In the genomic region with DNA sequence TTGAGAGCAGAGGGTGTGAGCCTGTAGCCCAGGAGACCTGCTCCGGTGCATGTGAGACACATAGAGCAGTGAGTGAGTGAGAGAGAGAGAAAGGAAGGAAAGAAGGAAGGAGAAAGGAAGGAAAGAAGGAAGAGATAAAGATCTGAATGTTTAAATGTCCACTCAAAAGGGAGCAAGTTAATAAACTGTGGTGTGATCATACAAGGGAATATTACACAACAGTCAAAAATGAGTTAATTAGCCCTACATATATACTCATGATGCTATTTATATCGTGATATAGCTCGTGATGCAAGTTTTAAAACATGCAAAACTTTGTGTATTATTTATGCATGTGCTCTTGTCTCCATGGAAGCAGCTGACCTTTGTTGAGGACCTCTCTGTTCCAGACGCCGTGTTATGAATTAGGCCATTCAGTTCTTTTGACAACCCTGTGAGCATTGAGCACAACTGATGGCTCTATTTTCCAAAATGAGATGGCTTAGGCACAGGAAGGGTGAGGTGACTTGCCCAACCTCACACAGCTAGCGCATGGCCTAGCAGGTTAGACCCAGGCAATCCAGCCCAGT, we compare ENCODE assay signal across 18 cellular contexts.
DNase-seq lines count a peak whose midpoint lies in the region; ATAC-seq, FAIRE-seq and TF ChIP-seq lines count a peak whose summit lies in the region.
"Had no signal": no experiment of that assay in that cellular context is flagged by ENCODE, and none has a peak within 500 bp of the region (broad histone marks: within the 10 kb centered on the region; RNA-seq: fewer than 3 reads in every experiment).

No MANE protein-coding gene starts in this region.

- H3K79me2 ChIP-seq in GM23248 (ENCODE audit: insufficient read depth): no peaks in the 10 kb centered on the region
- H3K79me2 ChIP-seq in K562 (ENCODE audit: control insufficient read depth, insufficient read depth, low read length): no peaks in the 10 kb centered on the region

- ATAC-seq in K562 (no peak), gastroesophageal sphincter (no peak), HG03342 (IDR thresholded peaks at IDR 0.05; ENCODE audit: unreplicated experiment) (no peak), HG03354 (IDR thresholded peaks at IDR 0.05; ENCODE audit: poor library complexity, severe bottlenecking, unreplicated experiment) (no peak)
- ATAC-seq: A549; CD8-positive, alpha-beta T cell; Panc1 had no signal

- intact Hi-C loops in K562 (cut with micrococcal nuclease): no loop called here
- intact Hi-C loops in sigmoid colon (cut with DNase I): loop anchor here (10.0 kb wide), 1 partner anchor 451 kb away; no protein-coding TSS in a partner anchor

- H3K27ac ChIP-seq in GM23248 (no peak overlapping the region), K562 (ENCODE audit: extremely low read depth, low read depth, low read length) (no peak overlapping the region), gastroesophageal sphincter (peak overlapping the region in 3 of 4 donors; percentile 40 to 91 (median 46)), sigmoid colon (peak overlapping the region in 3 of 4 donors; percentile 28 to 99 (median 92))
- H3K27ac ChIP-seq: A549, BLaER1, SK-N-MC had no signal

- peak; percentile 35 for DNase-seq in GM23248
- no peak for DNase-seq in K562 (ENCODE audit: extremely low read depth in 1 of 4, low spot score in 3 of 4)
- DNase-seq in sigmoid colon: no peak
- DNase-seq in MV-4-11 (lab: John Stamatoyannopoulos, UW): no peak
- DNase-seq: CD8-positive, alpha-beta T cell; HFFc6; Kasumi-1; MG63; NCI-H1105 treated with DMSO at 0.1 percent for 48 hours; NCI-H1694 treated with DMSO at 0.1 percent for 48 hours had no signal

- TF ChIP-seq EP300 in K562 (IDR thresholded peaks at IDR 0.05; ENCODE audit: low read length): no peak
- no peak for TF ChIP-seq EP300 in gastroesophageal sphincter (IDR thresholded peaks at IDR 0.05)
- no peak for TF ChIP-seq EP300 in sigmoid colon (IDR thresholded peaks at IDR 0.05)

- CTCF ChIA-PET in K562 (lab: Yijun Ruan, JAX; ENCODE audit: low intra/inter-chr PET ratio): no interaction called here

- TF ChIP-seq CTCF in K562 (IDR thresholded peaks at IDR 0.05 in 2 of 3, conservative IDR thresholded peaks at IDR 0.05 in 1 of 3; ENCODE audit: insufficient read depth in 2 of 3, low read depth in 1 of 3, low read length in 3 of 3) (no peak), gastroesophageal sphincter (IDR thresholded peaks at IDR 0.05) (no peak), sigmoid colon (IDR thresholded peaks at IDR 0.05) (no peak)

- TF ChIP-seq RAD21 in K562 (CRISPR knock-in tag; conservative IDR thresholded peaks at IDR 0.05 in 1 of 2, IDR thresholded peaks at IDR 0.05 in 1 of 2): no peak

- no peak overlapping the region for H3K4me3 ChIP-seq in GM23248
- no peak overlapping the region for H3K4me3 ChIP-seq in K562
- no peak overlapping the region for H3K4me3 ChIP-seq in gastroesophageal sphincter
- H3K4me3 ChIP-seq in sigmoid colon: no peak overlapping the region
- H3K4me3 ChIP-seq: A549, BLaER1, MG63, SK-N-MC had no signal

- H3K9ac ChIP-seq in GM23248: no peak overlapping the region
- H3K9ac ChIP-seq in K562 (ENCODE audit: insufficient read depth in 1 of 2, low read depth in 2 of 2, low read length in 2 of 2): no peak overlapping the region
- H3K9ac ChIP-seq: BLaER1 had no signal

- H2AFZ ChIP-seq in GM23248 (no peak overlapping the region), K562 (ENCODE audit: low read depth, low read length) (no peak overlapping the region)

- H3F3A ChIP-seq in GM23248 (ENCODE audit: insufficient read depth): no peaks in the 10 kb centered on the region

- H3K9me3 ChIP-seq in GM23248 (ENCODE audit: low read depth): no peaks in the 10 kb centered on the region
- no peaks in the 10 kb centered on the region for H3K9me3 ChIP-seq in K562 (replicated peaks; ENCODE audit: control insufficient read depth, insufficient read depth, low read depth, low read length)
- no peaks in the 10 kb centered on the region for H3K9me3 ChIP-seq in gastroesophageal sphincter
- no peaks in the 10 kb centered on the region for H3K9me3 ChIP-seq in sigmoid colon
- H3K9me3 ChIP-seq: A549, BLaER1, MG63 had no signal

- no peaks in the 10 kb centered on the region for H3K9me2 ChIP-seq in GM23248 (ENCODE audit: insufficient read depth)

- H3K4me1 ChIP-seq in GM23248 (ENCODE audit: insufficient read depth) (no peaks in the 10 kb centered on the region), K562 (replicated peaks in 1 of 2; ENCODE audit: control insufficient read depth in 2 of 2, insufficient read depth in 2 of 2, low read length in 2 of 2) (peaks cover 0 to 21% of the 10 kb centered on the region in 2 experiments; a peak in 2 of 5 replicates), gastroesophageal sphincter (peaks cover 0 to 36% (median 15%) of the 10 kb centered on the region in 3 donors), sigmoid colon (peaks cover 0 to 60% (median 40%) of the 10 kb centered on the region in 4 donors)
- H3K4me1 ChIP-seq: A549 had no signal

- H3K27me3 ChIP-seq in GM23248 (replicated peaks; ENCODE audit: insufficient read depth) (peaks cover 13% of the 10 kb centered on the region), K562 (ENCODE audit: control insufficient read depth in 2 of 2, insufficient read depth in 2 of 2, low read length in 2 of 2) (peaks cover 21 to 36% of the 10 kb centered on the region in 2 experiments), gastroesophageal sphincter (no peaks in the 10 kb centered on the region), sigmoid colon (no peaks in the 10 kb centered on the region)
- H3K27me3 ChIP-seq: BLaER1, MG63 had no signal

- BruUV-seq in K562 (replicated peaks; lab: Mats Ljungman, UMichigan): no TSS peak

- no peak overlapping the region for H3K4me2 ChIP-seq in GM23248 (ENCODE audit: unreplicated experiment)
- no peak overlapping the region for H3K4me2 ChIP-seq in K562 (ENCODE audit: insufficient read depth, low read length)
- H3K4me2 ChIP-seq: A549, BLaER1 had no signal

- 66 to 73% methylated on average over 6 of the region's 6 CpGs for WGBS in GM23248 (ENCODE audit: low coverage in 1 of 2, low lambda C conversion rate in 2 of 2, missing lambda C conversion rate in 2 of 2), 2 experiments
- 24% methylated on average over 6 of the region's 6 CpGs for WGBS in K562 (ENCODE audit: insufficient coverage, low coverage, missing lambda C conversion rate)
- WGBS in gastroesophageal sphincter (ENCODE audit: low coverage in 1 of 2), 2 donors: 32 to 45% methylated on average over 5 of the region's 6 CpGs
- 69 to 76% methylated on average over 6 of the region's 6 CpGs for WGBS in sigmoid colon, 2 donors

- H4K20me1 ChIP-seq in GM23248 (ENCODE audit: insufficient read depth) (no peaks in the 10 kb centered on the region), K562 (replicated peaks; ENCODE audit: control insufficient read depth, insufficient read depth, low read length) (peaks cover 13% of the 10 kb centered on the region)
- H4K20me1 ChIP-seq: BLaER1 had no signal

- TF ChIP-seq POLR2A in K562 (conservative IDR thresholded peaks at IDR 0.05) (no peak), gastroesophageal sphincter (IDR thresholded peaks at IDR 0.05) (no peak), sigmoid colon (IDR thresholded peaks at IDR 0.05) (no peak)

- H3K36me3 ChIP-seq in GM23248 (ENCODE audit: low read depth) (no peaks in the 10 kb centered on the region), K562 (ENCODE audit: control insufficient read depth, insufficient read depth, low read length) (no peaks in the 10 kb centered on the region), gastroesophageal sphincter (peaks cover 0 to 5% of the 10 kb centered on the region in 2 donors), sigmoid colon (peaks cover 0 to 21% (median 2%) of the 10 kb centered on the region in 4 donors)
- H3K36me3 ChIP-seq: BLaER1, MG63 had no signal

- no peak for FAIRE-seq in K562 (lab: Jason Lieb, UNC)
- FAIRE-seq: A549, HTR-8/SVneo had no signal

- in situ Hi-C loops in GM23248 (cut with MboI) (loop anchor here (10.0 to 25.0 kb wide), 2 partner anchors 221 to 449 kb away; no protein-coding TSS in a partner anchor), K562 (cut with MboI) (loop anchor here (25.0 kb wide), 1 partner anchor 674 kb away; a partner anchor contains a TSS)

- POLR2A ChIA-PET in K562 (lab: Yijun Ruan, JAX): interaction anchor here (0.7 to 0.9 kb wide), 2 partner anchors 9 to 40 kb away, joined by 3 to 4 read pairs; no protein-coding TSS in a partner anchor

- H3K9me1 ChIP-seq in K562 (ENCODE audit: control insufficient read depth, insufficient read depth, low read length): peaks cover 2% of the 10 kb centered on the region

TF ChIP-seq in K562, 482 proteins besides CTCF, POLR2A, EP300 and RAD21:
- TF ChIP-seq CEBPG (CRISPR knock-in tag; IDR thresholded peaks at IDR 0.05) (no peak), CEBPG (tag; conservative IDR thresholded peaks at IDR 0.05 in 1 of 2, IDR thresholded peaks at IDR 0.05 in 1 of 2) (peak; percentile 7 to 40; a peak in 1 of 4 replicates), CEBPB (tag; IDR thresholded peaks at IDR 0.05) (peak; percentile 40; the same call in 1 of the 2 replicates), FOXK1 (CRISPR knock-in tag; IDR thresholded peaks at IDR 0.05; ENCODE audit: borderline replicate concordance) (no peak)

Comparison
In these comparisons a context has a peak if more than half of its experiments do, and no peak if none do; other contexts are left out.
1. H3K27ac ChIP-seq: peak in gastroesophageal sphincter (3 of 4) and sigmoid colon (3 of 4); none in GM23248 (single experiment) and K562 (single experiment).